In the genomic region with DNA sequence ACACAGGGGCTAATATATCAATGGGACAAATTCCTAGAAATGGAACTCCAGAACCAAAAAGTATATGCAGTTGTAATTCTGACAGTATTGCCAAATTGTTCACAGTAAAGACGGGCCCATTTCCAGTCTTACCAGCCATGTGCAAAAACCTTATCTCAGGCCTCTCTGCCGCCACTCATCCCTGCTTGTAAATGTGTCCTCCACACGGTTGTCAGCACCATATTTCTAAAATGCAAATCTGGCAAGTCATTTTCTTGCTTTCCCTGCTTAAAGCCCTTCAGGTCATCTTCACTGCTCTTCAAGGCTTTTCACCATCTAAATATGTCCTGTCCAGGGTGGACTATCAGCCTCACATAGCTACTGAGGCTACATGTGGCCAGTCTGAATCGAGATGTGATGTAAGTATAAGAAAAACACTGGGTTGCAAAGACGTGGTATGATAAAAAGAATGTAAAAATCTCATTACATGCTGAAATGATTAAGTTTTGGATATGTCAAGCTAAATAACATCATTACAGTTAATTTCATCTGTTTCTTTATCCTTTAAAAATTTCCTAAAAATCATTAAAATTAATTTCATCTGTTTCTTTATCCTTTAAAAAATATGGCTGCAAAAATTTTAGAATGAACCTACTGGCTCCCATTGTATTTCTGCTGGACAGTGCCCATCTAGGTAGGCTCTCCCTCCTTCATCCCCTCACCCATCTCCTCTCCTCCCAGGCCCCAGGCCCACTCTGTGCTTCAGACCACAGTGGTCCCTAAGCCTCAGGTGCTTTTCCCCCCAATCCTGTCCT, we compare ENCODE assay signal across 10 cellular contexts. TPM values are rescaled to one million over a fixed set of nuclear protein-coding genes. Genes with fewer than 3 reads are reported as not detected.
DNase-seq lines count a peak whose midpoint lies in the region; ATAC-seq and TF ChIP-seq lines count a peak whose summit lies in the region.
"Had no signal": no experiment of that assay in that cellular context is flagged by ENCODE, and none has a peak within 500 bp of the region (broad histone marks: within the 10 kb centered on the region; RNA-seq: fewer than 3 reads in every experiment).

No MANE protein-coding gene starts in this region.

- H3K9me2 ChIP-seq in SK-N-SH, result no peaks in the 10 kb centered on the region

- H3K9me3 ChIP-seq in SK-N-SH (no peaks in the 10 kb centered on the region), fibroblast of lung (ENCODE audit: control insufficient read depth, insufficient read depth, low read depth, low read length) (no peaks in the 10 kb centered on the region)

- H3K4me3 ChIP-seq in SK-N-SH (ENCODE audit: low read depth in 2 of 2, low read length in 1 of 2) (peak overlapping the region; percentile 75 to 78), fibroblast of lung (replicated peaks in 1 of 4; ENCODE audit: control extremely low read depth in 1 of 4, insufficient read depth in 1 of 4, low read depth in 3 of 4, low read length in 4 of 4) (peak overlapping the region; percentile 82 to 97 (median 90)), skeletal muscle cell (ENCODE audit: low read depth, low read length) (peak overlapping the region; percentile 78)

- peaks cover 10% of the 10 kb centered on the region for H3K79me2 ChIP-seq in SK-N-SH (ENCODE audit: insufficient read depth)
- peaks cover 19% of the 10 kb centered on the region for H3K79me2 ChIP-seq in fibroblast of lung (ENCODE audit: control insufficient read depth, insufficient read depth, low read length)

- peak overlapping the region; percentile 89 for H2AFZ ChIP-seq in SK-N-SH (ENCODE audit: low read depth)
- no peak overlapping the region for H2AFZ ChIP-seq in fibroblast of lung (ENCODE audit: low read length)

- H3K4me2 ChIP-seq in SK-N-SH (peak overlapping the region; percentile 87), fibroblast of lung (ENCODE audit: extremely low read depth, insufficient read depth, low read length) (peak overlapping the region; percentile 64)

- no peak for TF ChIP-seq EP300 in SK-N-SH (IDR thresholded peaks at IDR 0.05; ENCODE audit: borderline replicate concordance in 1 of 2, low read depth in 1 of 2, low read length in 1 of 2)

- peak; percentile 19 for DNase-seq in GM10266 (ENCODE audit: extremely low spot score)
- peak; percentile 32 for DNase-seq in SK-N-SH
- DNase-seq in fibroblast of lung (ENCODE audit: low read depth in 2 of 2), result peak in 1 of 2 donors; percentile 7
- no peak for DNase-seq in skeletal muscle cell (ENCODE audit: low read depth)
- DNase-seq in DMS79 (lab: John Stamatoyannopoulos, UW), result no peak
- DNase-seq in NOMO-1 (lab: John Stamatoyannopoulos, UW; ENCODE audit: unreplicated experiment in 2 of 2), result no peak
- DNase-seq: WERI-Rb-1 had no signal

- no peaks in the 10 kb centered on the region for H3K27me3 ChIP-seq in SK-N-SH (ENCODE audit: insufficient read depth)
- no peaks in the 10 kb centered on the region for H3K27me3 ChIP-seq in fibroblast of lung (ENCODE audit: control insufficient read depth, insufficient read depth, low read length)

- CTCF ChIA-PET in SK-N-SH (lab: Yijun Ruan, JAX), result interaction anchor here (7.2 kb wide), 1 partner anchor 117 kb away, joined by 84 read pairs; a partner anchor contains a TSS

- POLR2A ChIA-PET in SK-N-SH (lab: Yijun Ruan, JAX), result no interaction called here

- H3K27ac ChIP-seq in SK-N-SH (ENCODE audit: low read depth in 2 of 2, low read length in 1 of 2) (peak overlapping the region; percentile 74 to 89), fibroblast of lung (ENCODE audit: insufficient read depth, low read length) (peak overlapping the region; percentile 96)

- H3K4me1 ChIP-seq in SK-N-SH (ENCODE audit: control insufficient read depth in 1 of 2, insufficient read depth in 2 of 2, low read depth in 1 of 2, low read length in 1 of 2), result peaks cover 5 to 9% of the 10 kb centered on the region in 2 experiments; a peak in 2 of 4 replicates
- H3K4me1 ChIP-seq in fibroblast of lung (ENCODE audit: control insufficient read depth, extremely low read depth, insufficient read depth, low read length), result no peaks in the 10 kb centered on the region

- no peak for TF ChIP-seq CTCF in GM10266 (IDR thresholded peaks at IDR 0.05; ENCODE audit: control insufficient read depth, insufficient read depth, low read depth, missing control alignments)
- TF ChIP-seq CTCF in SK-N-SH (IDR thresholded peaks at IDR 0.05), result no peak
- TF ChIP-seq CTCF in fibroblast of lung (conservative IDR thresholded peaks at IDR 0.05 in 1 of 2, IDR thresholded peaks at IDR 0.05 in 1 of 2; ENCODE audit: low read depth in 1 of 2, low read length in 2 of 2), result no peak

- WGBS in SK-N-SH (ENCODE audit: low lambda C conversion rate), result 84% methylated on average over 5 of the region's 5 CpGs

- H3F3A ChIP-seq in SK-N-SH (replicated peaks; ENCODE audit: insufficient read depth), result no peaks in the 10 kb centered on the region

- ATAC-seq in HG02981 (IDR thresholded peaks at IDR 0.05; ENCODE audit: unreplicated experiment), result no peak
- ATAC-seq in GM21423 (IDR thresholded peaks at IDR 0.05; ENCODE audit: unreplicated experiment), result no peak

- H3K9ac ChIP-seq in SK-N-SH, result peak overlapping the region; percentile 88
- H3K9ac ChIP-seq in fibroblast of lung (ENCODE audit: insufficient read depth, low read length), result peak overlapping the region; percentile 92

- no peaks in the 10 kb centered on the region for H4K20me1 ChIP-seq in SK-N-SH (ENCODE audit: insufficient read depth)
- no peaks in the 10 kb centered on the region for H4K20me1 ChIP-seq in fibroblast of lung (ENCODE audit: control insufficient read depth, extremely low read depth, insufficient read depth, low read length)

- no peak for TF ChIP-seq RAD21 in SK-N-SH (IDR thresholded peaks at IDR 0.05; ENCODE audit: low read length)

- H3K36me3 ChIP-seq in SK-N-SH (replicated peaks in 1 of 2; ENCODE audit: control insufficient read depth in 1 of 2, insufficient read depth in 2 of 2, low read length in 1 of 2) (peaks cover 9 to 27% of the 10 kb centered on the region in 2 experiments), fibroblast of lung (ENCODE audit: control insufficient read depth, insufficient read depth, low read length) (peaks cover 5% of the 10 kb centered on the region)

TF ChIP-seq in SK-N-SH, 30 proteins besides CTCF, POLR2A, EP300 and RAD21:
- TF ChIP-seq, protein P1, sequence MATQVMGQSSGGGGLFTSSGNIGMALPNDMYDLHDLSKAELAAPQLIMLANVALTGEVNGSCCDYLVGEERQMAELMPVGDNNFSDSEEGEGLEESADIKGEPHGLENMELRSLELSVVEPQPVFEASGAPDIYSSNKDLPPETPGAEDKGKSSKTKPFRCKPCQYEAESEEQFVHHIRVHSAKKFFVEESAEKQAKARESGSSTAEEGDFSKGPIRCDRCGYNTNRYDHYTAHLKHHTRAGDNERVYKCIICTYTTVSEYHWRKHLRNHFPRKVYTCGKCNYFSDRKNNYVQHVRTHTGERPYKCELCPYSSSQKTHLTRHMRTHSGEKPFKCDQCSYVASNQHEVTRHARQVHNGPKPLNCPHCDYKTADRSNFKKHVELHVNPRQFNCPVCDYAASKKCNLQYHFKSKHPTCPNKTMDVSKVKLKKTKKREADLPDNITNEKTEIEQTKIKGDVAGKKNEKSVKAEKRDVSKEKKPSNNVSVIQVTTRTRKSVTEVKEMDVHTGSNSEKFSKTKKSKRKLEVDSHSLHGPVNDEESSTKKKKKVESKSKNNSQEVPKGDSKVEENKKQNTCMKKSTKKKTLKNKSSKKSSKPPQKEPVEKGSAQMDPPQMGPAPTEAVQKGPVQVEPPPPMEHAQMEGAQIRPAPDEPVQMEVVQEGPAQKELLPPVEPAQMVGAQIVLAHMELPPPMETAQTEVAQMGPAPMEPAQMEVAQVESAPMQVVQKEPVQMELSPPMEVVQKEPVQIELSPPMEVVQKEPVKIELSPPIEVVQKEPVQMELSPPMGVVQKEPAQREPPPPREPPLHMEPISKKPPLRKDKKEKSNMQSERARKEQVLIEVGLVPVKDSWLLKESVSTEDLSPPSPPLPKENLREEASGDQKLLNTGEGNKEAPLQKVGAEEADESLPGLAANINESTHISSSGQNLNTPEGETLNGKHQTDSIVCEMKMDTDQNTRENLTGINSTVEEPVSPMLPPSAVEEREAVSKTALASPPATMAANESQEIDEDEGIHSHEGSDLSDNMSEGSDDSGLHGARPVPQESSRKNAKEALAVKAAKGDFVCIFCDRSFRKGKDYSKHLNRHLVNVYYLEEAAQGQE (IDR thresholded peaks at IDR 0.05; ENCODE audit: low read depth, low read length), result peak; percentile 65; the same call in 1 of the 2 replicates
- TF ChIP-seq MEF2A (IDR thresholded peaks at IDR 0.05; ENCODE audit: borderline replicate concordance, low read depth), result no peak
TF ChIP-seq in SK-N-SH: peak in this region for 1.

RNA-seq across cellular contexts. Expression of a gene that starts 1.0 kb away (rescaled TPM):
- 13.5 and 17.4 TPM in 2 replicates for polyA plus RNA-seq in SK-N-SH (2012; rRNA removed)
- polyA plus RNA-seq in SK-N-SH (2012; cell fraction: cytosol; rRNA removed), result 16.6 and 17.2 TPM in 2 replicates
- polyA plus RNA-seq in SK-N-SH (2012; cell fraction: nucleus; rRNA removed), result 10.9 and 20.4 TPM in 2 replicates
- total RNA-seq in fibroblast of lung, result 44.2 and 56.0 TPM in 2 replicates
- 39.2 and 50.0 TPM in 2 replicates for polyA plus RNA-seq in fibroblast of lung
- 22.5 and 26.1 TPM in 2 replicates for polyA plus RNA-seq in fibroblast of lung (2012)
- 6.4 and 10.7 TPM in 2 replicates for polyA minus RNA-seq in fibroblast of lung (ENCODE audit: low replicate concordance)

RNA-seq across cellular contexts. Expression of a gene that starts 1.0 kb away (rescaled TPM):
- polyA plus RNA-seq in SK-N-SH (2012; rRNA removed) (2.6 and 2.7 TPM in 2 replicates), fibroblast of lung (14.5 and 15.9 TPM in 2 replicates)
- 4.7 and 4.8 TPM in 2 replicates for polyA plus RNA-seq in SK-N-SH (2012; cell fraction: cytosol; rRNA removed)
- polyA plus RNA-seq in SK-N-SH (2012; cell fraction: nucleus; rRNA removed), result 2.4 and 3.5 TPM in 2 replicates
- total RNA-seq in fibroblast of lung, result 24.4 and 31.9 TPM in 2 replicates
- polyA plus RNA-seq in fibroblast of lung (2012), result 13.7 and 17.6 TPM in 2 replicates
- polyA minus RNA-seq in fibroblast of lung (ENCODE audit: low replicate concordance), result 14.6 and 14.7 TPM in 2 replicates

RNA-seq across cellular contexts. Expression of a gene that starts 14.3 kb away (rescaled TPM):
- not detected in 2 replicates for polyA plus RNA-seq in SK-N-SH (2012; rRNA removed)
- 0.01 TPM in 1 of 2 replicates, not detected in the other for polyA plus RNA-seq in SK-N-SH (2012; cell fraction: cytosol; rRNA removed)
- not detected in 2 replicates for polyA plus RNA-seq in SK-N-SH (2012; cell fraction: nucleus; rRNA removed)
- 0.26 and 1.2 TPM in 2 replicates for total RNA-seq in fibroblast of lung
- 0.62 and 0.70 TPM in 2 replicates for polyA plus RNA-seq in fibroblast of lung
- polyA plus RNA-seq in fibroblast of lung (2012), result 0.20 and 0.23 TPM in 2 replicates
- not detected in 2 replicates for polyA minus RNA-seq in fibroblast of lung (ENCODE audit: low replicate concordance)
- total RNA-seq: H4 had no signal

RNA-seq across cellular contexts. Expression of a gene that starts 48.4 kb away (rescaled TPM):
- polyA plus RNA-seq in SK-N-SH (2012; rRNA removed), result 21.6 and 32.0 TPM in 2 replicates
- polyA plus RNA-seq in SK-N-SH (2012; cell fraction: cytosol; rRNA removed), result 20.4 and 25.5 TPM in 2 replicates
- 20.3 and 39.3 TPM in 2 replicates for polyA plus RNA-seq in SK-N-SH (2012; cell fraction: nucleus; rRNA removed)
- total RNA-seq in fibroblast of lung, result 21.3 and 23.9 TPM in 2 replicates
- 54.5 and 56.0 TPM in 2 replicates for polyA plus RNA-seq in fibroblast of lung
- 39.3 and 45.3 TPM in 2 replicates for polyA plus RNA-seq in fibroblast of lung (2012)
- polyA minus RNA-seq in fibroblast of lung (ENCODE audit: low replicate concordance), result 85.4 and 87.8 TPM in 2 replicates

Comparison
In these comparisons a context has a peak if more than half of its experiments do, and no peak if none do; other contexts are left out.
1. DNase-seq: peak in GM10266 (single experiment) and SK-N-SH (single experiment); none in skeletal muscle cell (single experiment), DMS79 (single experiment) and NOMO-1 (0 of 2).
2. Peak in every context shown above with its lines, with median percentiles within 50 percentile points of each other: H3K4me3 ChIP-seq.